Comparison of ENCODE assay signal across 34 cellular contexts in the genomic region with DNA sequence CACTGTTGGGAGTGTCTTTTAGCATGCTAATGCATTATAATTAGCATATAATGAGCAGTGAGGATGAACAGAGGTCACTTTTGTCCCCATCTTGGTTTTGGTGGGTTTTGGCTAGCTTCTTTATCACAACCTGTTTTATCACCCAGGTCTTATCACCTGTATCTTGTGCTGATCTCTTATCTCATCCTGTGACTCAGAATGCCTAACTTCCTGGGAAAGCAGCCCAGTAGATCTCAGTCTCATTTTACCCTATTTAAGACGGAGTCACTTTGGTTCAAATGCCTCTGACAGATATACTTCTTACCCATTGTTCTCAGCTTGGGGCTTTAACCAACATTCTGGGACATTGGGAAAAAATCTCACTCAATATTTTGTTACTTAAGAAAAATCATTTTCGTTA.
"Had no signal": no experiment of that assay in that cellular context is flagged by ENCODE, and none has a peak within 500 bp of the region (broad histone marks: within the 10 kb centered on the region; RNA-seq: fewer than 3 reads in every experiment).

No MANE protein-coding gene starts in this region.

- H3K4me1 Mint-ChIP-seq: immature natural killer cell; naive B cell; natural killer cell; stimulated activated memory B cell treated with anti-CD40 and anti-IgM and Interleukin-4, amounts not matched to agents 10 μg/mL and 1 μg/mL and 100 μg/mL, for 72 hours; stimulated activated naive CD8-positive, alpha-beta T cell treated with anti-CD3 and anti-CD28 coated beads, Interleukin-15, amount 100 ng/mL, for 72 hours had no signal

- H3K36me3 ChIP-seq: left lung, lower lobe of right lung, neural progenitor cell, neutrophil, right atrium auricular region, right lobe of liver, thyroid gland, transverse colon, upper lobe of right lung had no signal

- H3K4me3 Mint-ChIP-seq: immature natural killer cell; mesothelial cell of epicardium; naive B cell; natural killer cell; nephron progenitor cell; neural progenitor cell; stimulated activated memory B cell treated with anti-CD40 and anti-IgM and Interleukin-4, amounts not matched to agents 10 μg/mL and 1 μg/mL and 100 μg/mL, for 72 hours; stimulated activated naive CD8-positive, alpha-beta T cell treated with anti-CD3 and anti-CD28 coated beads, Interleukin-15, amount 100 ng/mL, for 72 hours had no signal

- H3K9me3 Mint-ChIP-seq: nephron progenitor cell; neural progenitor cell; stimulated activated memory B cell treated with anti-CD40 and anti-IgM and Interleukin-4, amounts not matched to agents 10 μg/mL and 1 μg/mL and 100 μg/mL, for 72 hours had no signal

- H2AFZ ChIP-seq: neural progenitor cell, parathyroid adenoma had no signal

- H3K27me3 ChIP-seq: left lung, neural progenitor cell, neutrophil, right atrium auricular region, right lobe of liver, testis, thyroid gland, transverse colon, upper lobe of right lung had no signal

- H3K9ac ChIP-seq: neural progenitor cell, parathyroid adenoma had no signal

- H3K79me2 ChIP-seq: parathyroid adenoma had no signal

- DNase-seq: hypothalamus; immature natural killer cell; kidney; left colon; left lung; lower lobe of right lung; mammary epithelial cell; mesenchymal stem cell; naive B cell; natural killer cell; nephron progenitor cell; occipital lobe; right lobe of liver; stimulated activated CD4-positive, alpha-beta T cell treated with anti-CD3 and anti-CD28 coated beads, Interleukin-1b, Interleukin-23, amount 100 ng/mL, for 48 hours; stimulated activated CD4-positive, alpha-beta T cell treated with anti-CD3 and anti-CD28 coated beads, Interleukin-2, amount 100 ng/mL, for 48 hours; stimulated activated CD4-positive, alpha-beta T cell treated with anti-CD3 and anti-CD28 coated beads, Interleukin-4, amount 100 ng/mL, for 4 hours; stimulated activated CD8-positive, alpha-beta memory T cell treated with anti-CD3 and anti-CD28 coated beads, Interleukin-4, amount 100 ng/mL, for 48 hours; stimulated activated naive CD4-positive, alpha-beta T cell treated with Interleukin-2 at 50 U/mL for 16 hours; stimulated activated naive CD8-positive, alpha-beta T cell treated with anti-CD3 and anti-CD28 coated beads, Interleukin-15, amount 100 ng/mL, for 72 hours; substantia nigra; testis; thyroid gland; transverse colon; upper lobe of right lung had no signal

- FAIRE-seq: islet of Langerhans, kidney, urothelium cell line had no signal

- H3K4me2 ChIP-seq: neural progenitor cell, smooth muscle cell had no signal

- H3K9me3 ChIP-seq: left lung, lower lobe of right lung, neutrophil, right atrium auricular region, right lobe of liver, testis, thyroid gland, transverse colon, upper lobe of right lung had no signal

- H3K27me3 Mint-ChIP-seq: naive B cell; stimulated activated memory B cell treated with anti-CD40 and anti-IgM and Interleukin-4, amounts not matched to agents 10 μg/mL and 1 μg/mL and 100 μg/mL, for 72 hours; stimulated activated naive CD8-positive, alpha-beta T cell treated with anti-CD3 and anti-CD28 coated beads, Interleukin-15, amount 100 ng/mL, for 72 hours had no signal

- H3K27ac ChIP-seq: left lung, lower lobe of right lung, neural progenitor cell, neutrophil, parathyroid adenoma, right atrium auricular region, right lobe of liver, testis, thyroid gland, transverse colon, upper lobe of right lung had no signal

- H3K4me3 ChIP-seq: left lung, lower lobe of right lung, neural progenitor cell, right atrium auricular region, right lobe of liver, smooth muscle cell, testis, thyroid gland, transverse colon, upper lobe of right lung had no signal

- H3K36me3 Mint-ChIP-seq: immature natural killer cell; mesothelial cell of epicardium; naive B cell; natural killer cell; neural progenitor cell; stimulated activated memory B cell treated with anti-CD40 and anti-IgM and Interleukin-4, amounts not matched to agents 10 μg/mL and 1 μg/mL and 100 μg/mL, for 72 hours had no signal

- H3K4me1 ChIP-seq: left lung, lower lobe of right lung, parathyroid adenoma, right atrium auricular region, right lobe of liver, testis, thyroid gland, transverse colon, upper lobe of right lung had no signal

- H3K27ac Mint-ChIP-seq: immature natural killer cell; mesothelial cell of epicardium; naive B cell; natural killer cell; nephron progenitor cell; neural progenitor cell; progenitor cell of endocrine pancreas; stimulated activated memory B cell treated with anti-CD40 and anti-IgM and Interleukin-4, amounts not matched to agents 10 μg/mL and 1 μg/mL and 100 μg/mL, for 72 hours; stimulated activated naive CD8-positive, alpha-beta T cell treated with anti-CD3 and anti-CD28 coated beads, Interleukin-15, amount 100 ng/mL, for 72 hours had no signal
